ENCODE assay signal across 8 cellular contexts in genomic region chr4:113547487-113548042, GRCh38.
A peak's percentile ranks its signal among the peaks of the same experiment; 100 is the strongest.
DNase-seq lines count a peak whose midpoint lies in the region; ATAC-seq and TF ChIP-seq lines count a peak whose summit lies in the region.

No MANE protein-coding gene starts in this region.

- TF ChIP-seq CTCF in GM12875 (IDR thresholded peaks at IDR 0.05; ENCODE audit: borderline replicate concordance, insufficient read depth, low read depth, low read length) (peak; percentile 90), glutamatergic neuron (IDR thresholded peaks at IDR 0.05; ENCODE audit: partially characterized antibody, unreplicated experiment) (peak; percentile 98), upper lobe of left lung (IDR thresholded peaks at IDR 0.05) (peak; percentile 92 to 97 (median 96))

- 12 to 15% methylated on average over 5 of the region's 5 CpGs for WGBS in upper lobe of left lung, 2 donors

- TF ChIP-seq POLR2A in upper lobe of left lung (IDR thresholded peaks at IDR 0.05), result peak in 1 of 4 donors; percentile 21

- ATAC-seq in HG02678 (IDR thresholded peaks at IDR 0.05; ENCODE audit: unreplicated experiment) (peak; percentile 95), SK-N-SH treated with all-trans-retinoic acid at 6 μM for 48 hours (peak; percentile 100), upper lobe of left lung (ENCODE audit: low FRiP score in 2 of 2) (peak; percentile 97 to 99)

- peak overlapping the region; percentile 56 to 75 (median 72) for H3K27ac ChIP-seq in upper lobe of left lung

- H3K27me3 ChIP-seq in upper lobe of left lung, result no peaks in the 10 kb centered on the region

- peak overlapping the region; percentile 81 for H3K27ac Mint-ChIP-seq in activated naive CD4-positive, alpha-beta T cell treated with anti-CD3 and anti-CD28 coated beads, Interleukin-2, amount 50 U/mL, for 24 hours
- H3K27ac Mint-ChIP-seq in glutamatergic neuron (ENCODE audit: unreplicated experiment), result no peak overlapping the region

- DNase-seq in NCI-H1105 (lab: John Stamatoyannopoulos, UW), result peak; percentile 69
- peak; percentile 87 for DNase-seq in glutamatergic neuron
- peak; percentile 93 for DNase-seq in pons (ENCODE audit: low spot score)
- peak in 1 of 2 donors; percentile 96 for DNase-seq in upper lobe of left lung

- H3K27me3 Mint-ChIP-seq in activated naive CD4-positive, alpha-beta T cell treated with anti-CD3 and anti-CD28 coated beads, Interleukin-2, amount 50 U/mL, for 24 hours, result no peaks in the 10 kb centered on the region
- H3K27me3 Mint-ChIP-seq in glutamatergic neuron (ENCODE audit: unreplicated experiment), result no peaks in the 10 kb centered on the region

- no peaks in the 10 kb centered on the region for H3K9me3 ChIP-seq in upper lobe of left lung

- peaks cover 9 to 21% (median 13%) of the 10 kb centered on the region in 4 donors for H3K4me1 ChIP-seq in upper lobe of left lung

- peaks cover 15% of the 10 kb centered on the region for H3K36me3 Mint-ChIP-seq in activated naive CD4-positive, alpha-beta T cell treated with anti-CD3 and anti-CD28 coated beads, Interleukin-2, amount 50 U/mL, for 24 hours
- H3K36me3 Mint-ChIP-seq in glutamatergic neuron (ENCODE audit: unreplicated experiment), result no peaks in the 10 kb centered on the region

- H3K36me3 ChIP-seq in upper lobe of left lung, result no peaks in the 10 kb centered on the region

- no peak overlapping the region for H3K4me3 ChIP-seq in GM12875 (ENCODE audit: low read depth, low read length)
- H3K4me3 ChIP-seq in upper lobe of left lung, result no peak overlapping the region

- no peak overlapping the region for H3K4me3 Mint-ChIP-seq in activated naive CD4-positive, alpha-beta T cell treated with anti-CD3 and anti-CD28 coated beads, Interleukin-2, amount 50 U/mL, for 24 hours
- H3K4me3 Mint-ChIP-seq in glutamatergic neuron (ENCODE audit: unreplicated experiment), result no peak overlapping the region

- H3K9me3 Mint-ChIP-seq in activated naive CD4-positive, alpha-beta T cell treated with anti-CD3 and anti-CD28 coated beads, Interleukin-2, amount 50 U/mL, for 24 hours, result no peaks in the 10 kb centered on the region
- no peaks in the 10 kb centered on the region for H3K9me3 Mint-ChIP-seq in glutamatergic neuron (ENCODE audit: unreplicated experiment)

- H3K4me1 Mint-ChIP-seq in activated naive CD4-positive, alpha-beta T cell treated with anti-CD3 and anti-CD28 coated beads, Interleukin-2, amount 50 U/mL, for 24 hours, result peaks cover 26% of the 10 kb centered on the region
- H3K4me1 Mint-ChIP-seq in glutamatergic neuron (ENCODE audit: low read depth, unreplicated experiment), result no peaks in the 10 kb centered on the region

- peak in 2 of 4 donors; percentile 19 to 31 for TF ChIP-seq EP300 in upper lobe of left lung (IDR thresholded peaks at IDR 0.05)

TF ChIP-seq in SK-N-SH treated with all-trans-retinoic acid at 6 μM for 48 hours, 23 proteins besides CTCF, POLR2A, EP300 and RAD21:
- TF ChIP-seq CREB5 (CRISPR knock-in tag; IDR thresholded peaks at IDR 0.05; ENCODE audit: low read depth) (no peak), TOX (CRISPR knock-in tag; IDR thresholded peaks at IDR 0.05; ENCODE audit: borderline replicate concordance) (no peak), POU6F1 (CRISPR knock-in tag; IDR thresholded peaks at IDR 0.05; ENCODE audit: borderline replicate concordance, low read depth) (no peak), RARB (CRISPR knock-in tag; IDR thresholded peaks at IDR 0.05) (no peak), PATZ1 (CRISPR knock-in tag; IDR thresholded peaks at IDR 0.05; ENCODE audit: borderline replicate concordance) (no peak), CSDC2 (CRISPR knock-in tag; IDR thresholded peaks at IDR 0.05) (no peak), ISL1 (CRISPR knock-in tag; IDR thresholded peaks at IDR 0.05) (no peak), ZFP30 (CRISPR knock-in tag; IDR thresholded peaks at IDR 0.05) (no peak), ARNTL (CRISPR knock-in tag; IDR thresholded peaks at IDR 0.05; ENCODE audit: borderline replicate concordance, low read depth) (no peak), ZNF8 (CRISPR knock-in tag; IDR thresholded peaks at IDR 0.05) (no peak), OSR1 (CRISPR knock-in tag; IDR thresholded peaks at IDR 0.05) (no peak), TSHZ2 (CRISPR knock-in tag; IDR thresholded peaks at IDR 0.05) (no peak), ZNF70 (CRISPR knock-in tag; IDR thresholded peaks at IDR 0.05) (no peak), ZC3H10 (CRISPR knock-in tag; IDR thresholded peaks at IDR 0.05) (no peak), GLIS3 (CRISPR knock-in tag; IDR thresholded peaks at IDR 0.05) (no peak; the same call in 1 of the 2 replicates)
